1 cellular context compared by ENCODE assay signal in genomic region chr2:218896501-218897393, GRCh38.
TF ChIP-seq lines count a peak whose summit lies in the region.

No MANE protein-coding gene starts in this region.

TF ChIP-seq in HEK293, 187 proteins besides CTCF, POLR2A, EP300 and RAD21 (continued from another document):
- TF ChIP-seq ZBTB26 (tag by site-specific recombination; optimal IDR thresholded peaks at IDR 0.05) (peak; percentile 32), ZFHX2 (tag by site-specific recombination; conservative IDR thresholded peaks at IDR 0.05) (peak; percentile 75), ZNF654 (tag by site-specific recombination; IDR thresholded peaks at IDR 0.05; ENCODE audit: low read depth) (no peak), KLF8 (tag by site-specific recombination; IDR thresholded peaks at IDR 0.05) (0 out of 2 replicates have a peak, but pooled peaks have one; percentile 16), ZNF398 (tag by site-specific recombination; IDR thresholded peaks at IDR 0.05) (peak; percentile 81), ZNF223 (tag by site-specific recombination; IDR thresholded peaks at IDR 0.05) (no peak), ZFP69B (tag by site-specific recombination; IDR thresholded peaks at IDR 0.05) (0 out of 2 replicates have a peak, but pooled peaks have one; percentile 14), PRDM10 (tag by site-specific recombination; IDR thresholded peaks at IDR 0.05) (peak; percentile 86), ZBTB20 (tag by site-specific recombination; IDR thresholded peaks at IDR 0.05) (peak; percentile 40; the same call in 1 of the 2 replicates), ZIC2 (tag by site-specific recombination; IDR thresholded peaks at IDR 0.05) (peak; percentile 80), OSR2 (tag by site-specific recombination; IDR thresholded peaks at IDR 0.05) (peak; percentile 20; the same call in 1 of the 2 replicates), ZNF660 (tag by site-specific recombination; IDR thresholded peaks at IDR 0.05) (0 out of 2 replicates have a peak, but pooled peaks have one; percentile 14), ZBTB48 (tag by site-specific recombination; IDR thresholded peaks at IDR 0.05) (peak; percentile 67), SP3 (tag by site-specific recombination; IDR thresholded peaks at IDR 0.05) (peak; percentile 53), KLF9 (tag by site-specific recombination; IDR thresholded peaks at IDR 0.05; ENCODE audit: low read depth) (peak; percentile 46; the same call in 1 of the 2 replicates), GLIS2 (tag by site-specific recombination; IDR thresholded peaks at IDR 0.05) (peak; percentile 75), KLF1 (tag by site-specific recombination; IDR thresholded peaks at IDR 0.05) (peak; percentile 95), PATZ1 (tag by site-specific recombination; IDR thresholded peaks at IDR 0.05) (peak; percentile 71; the same call in 1 of the 2 replicates), ZNF341 (tag by site-specific recombination; IDR thresholded peaks at IDR 0.05; ENCODE audit: low read depth) (peak; percentile 97), ZNF549 (tag by site-specific recombination; IDR thresholded peaks at IDR 0.05) (no peak), GLIS1 (tag by site-specific recombination; IDR thresholded peaks at IDR 0.05) (peak; percentile 85), EGR2 (tag by site-specific recombination; IDR thresholded peaks at IDR 0.05; ENCODE audit: low read depth) (peak; percentile 50; the same call in 1 of the 2 replicates), ZNF169 (tag by site-specific recombination; IDR thresholded peaks at IDR 0.05) (no peak), MZF1 (tag by site-specific recombination; IDR thresholded peaks at IDR 0.05; ENCODE audit: borderline replicate concordance) (no peak), BCL11B (tag by site-specific recombination; IDR thresholded peaks at IDR 0.05; ENCODE audit: low read depth) (no peak)
